8 cellular contexts compared by ENCODE assay signal in the genomic region with DNA sequence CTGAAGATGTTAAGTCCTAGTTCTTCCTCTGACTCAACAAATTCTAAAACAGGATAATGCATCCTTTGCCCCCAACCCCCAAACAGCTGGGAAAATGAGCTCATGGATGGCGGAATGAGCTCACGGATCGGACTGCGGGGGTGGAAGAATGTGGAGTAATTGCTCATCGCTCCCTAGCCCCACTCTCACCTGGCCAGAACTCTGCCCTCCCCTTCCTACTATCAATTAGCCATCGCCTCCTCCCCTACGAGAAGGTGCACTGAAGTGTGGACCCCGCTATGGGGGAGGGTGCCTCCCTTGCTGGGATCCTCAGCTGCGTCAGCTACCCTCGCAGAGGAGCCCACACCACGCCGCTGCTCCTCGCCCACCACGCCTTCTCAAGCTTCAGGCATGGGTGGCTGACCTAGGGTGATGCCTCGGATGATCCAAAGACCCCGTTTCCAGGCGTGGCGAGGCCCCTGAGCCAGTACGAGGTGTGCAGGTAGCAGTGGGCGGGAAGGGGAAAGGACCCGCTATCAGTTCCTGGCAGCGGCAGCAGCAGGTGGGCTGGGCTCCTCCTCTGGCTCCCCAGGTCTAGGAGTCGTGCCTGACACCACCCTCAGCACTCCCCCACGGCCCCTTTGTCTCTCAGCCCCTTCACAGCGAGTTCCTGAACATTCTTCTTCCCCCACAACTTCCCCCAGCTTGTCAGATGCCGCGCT.
DNase-seq lines count a peak whose midpoint lies in the region; ATAC-seq and TF ChIP-seq lines count a peak whose summit lies in the region.

No MANE protein-coding gene starts in this region.

- intact Hi-C loops in Right ventricle myocardium inferior (cut with DNase I) = loop anchor here (5.0 kb wide), 1 partner anchor 92 kb away; a partner anchor contains a TSS

- H3K27ac Mint-ChIP-seq in activated naive CD4-positive, alpha-beta T cell treated with anti-CD3 and anti-CD28 coated beads, Interleukin-2, amount 50 U/mL, for 72 hours = peak overlapping the region; percentile 37 to 88

- no peaks in the 10 kb centered on the region for H3K9me3 Mint-ChIP-seq in activated naive CD4-positive, alpha-beta T cell treated with anti-CD3 and anti-CD28 coated beads, Interleukin-2, amount 50 U/mL, for 72 hours

- no peak for ATAC-seq in Right ventricle myocardium inferior
- peak; percentile 5 to 16 for ATAC-seq in activated naive CD4-positive, alpha-beta T cell treated with anti-CD3 and anti-CD28 coated beads, Interleukin-2, amount 50 U/mL, for 72 hours

- in situ Hi-C loops in GM13977 (cut with MboI; ENCODE audit: low pct_unique_long_range_greater_than_20kb, low sequenced_read_pairs, unreplicated experiment) = no loop called here

- peaks cover 0 to 23% of the 10 kb centered on the region in 2 donors for H3K4me1 ChIP-seq in right atrium auricular region

- H3K27ac ChIP-seq in right atrium auricular region = no peak overlapping the region
- H3K27ac ChIP-seq in temporal lobe (ENCODE audit: low read depth, low read length) = peak overlapping the region; percentile 63

- H3K36me3 Mint-ChIP-seq in activated naive CD4-positive, alpha-beta T cell treated with anti-CD3 and anti-CD28 coated beads, Interleukin-2, amount 50 U/mL, for 72 hours = peaks cover 22 to 28% of the 10 kb centered on the region in 2 donors

- H3K36me3 ChIP-seq in right atrium auricular region = peaks cover 34% of the 10 kb centered on the region

- H3K27me3 ChIP-seq in right atrium auricular region = no peaks in the 10 kb centered on the region

- no peaks in the 10 kb centered on the region for H3K9me3 ChIP-seq in right atrium auricular region

- DNase-seq in Right ventricle myocardium inferior (ENCODE audit: missing footprints) (peak; percentile 44), right atrium auricular region (ENCODE audit: low spot score) (no peak), iris pigment epithelial cell (ENCODE audit: low read depth) (peak; percentile 86), GDM1 (lab: John Stamatoyannopoulos, UW) (no peak), GM13977 (ENCODE audit: low spot score) (no peak), NCI-H446 (lab: John Stamatoyannopoulos, UW) (no peak)
- peak in 1 of 2 donors; percentile 24 for DNase-seq in activated naive CD4-positive, alpha-beta T cell treated with anti-CD3 and anti-CD28 coated beads, Interleukin-2, amount 50 U/mL, for 72 hours (ENCODE audit: low spot score in 2 of 2)

- no peak for TF ChIP-seq CTCF in right atrium auricular region (IDR thresholded peaks at IDR 0.05)
- TF ChIP-seq CTCF in GM13977 (IDR thresholded peaks at IDR 0.05; ENCODE audit: extremely low read depth, insufficient read depth, missing control alignments) = no peak

- no peak overlapping the region for H3K4me3 ChIP-seq in right atrium auricular region

Comparison
In these comparisons a context has a peak if more than half of its experiments do, and no peak if none do; other contexts are left out.
1. DNase-seq: peak in Right ventricle myocardium inferior (single experiment) and iris pigment epithelial cell (single experiment); none in right atrium auricular region (single experiment), GDM1 (single experiment), GM13977 (single experiment) and NCI-H446 (0 of 2).